In the genomic region with DNA sequence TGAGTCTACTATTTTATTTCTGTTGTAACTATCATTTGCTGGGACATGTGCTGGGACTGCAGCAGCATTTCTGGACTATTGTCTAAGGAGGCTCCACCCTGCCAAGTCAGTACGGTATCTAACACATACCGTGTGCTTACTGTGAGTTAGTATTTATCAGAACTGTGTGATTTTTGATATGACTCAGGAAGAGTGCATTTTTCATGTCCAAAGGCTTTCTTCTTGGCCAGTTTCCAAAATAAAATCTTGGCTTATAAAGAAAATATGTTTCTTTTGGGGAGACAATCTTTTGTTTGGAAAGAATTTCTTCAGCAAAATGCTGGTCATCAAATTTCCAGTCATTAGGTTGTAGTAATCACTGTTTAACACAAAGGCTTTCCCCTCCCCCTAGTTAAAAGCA, we compare ENCODE assay signal across 13 cellular contexts. TPM values are rescaled to one million over a fixed set of nuclear protein-coding genes. Genes with fewer than 3 reads are reported as not detected.
DNase-seq lines count a peak whose midpoint lies in the region; ATAC-seq and TF ChIP-seq lines count a peak whose summit lies in the region.
"Had no signal": no experiment of that assay in that cellular context is flagged by ENCODE, and none has a peak within 500 bp of the region (broad histone marks: within the 10 kb centered on the region; RNA-seq: fewer than 3 reads in every experiment).

No MANE protein-coding gene starts in this region.

- H3K4me3 Mint-ChIP-seq in stimulated activated naive B cell treated with anti-CD40 and anti-IgM and Interleukin-4, amounts not matched to agents 10 μg/mL and 1 μg/mL and 100 μg/mL, for 72 hours: no peak overlapping the region
- H3K4me3 Mint-ChIP-seq: activated naive CD4-positive, alpha-beta T cell treated with anti-CD3 and anti-CD28 coated beads for 36 hours; naive B cell; T-cell had no signal

- H3K4me3 ChIP-seq in cardiac fibroblast (replicated peaks in 1 of 2; ENCODE audit: low read depth in 2 of 2, low read length in 2 of 2): no peak overlapping the region

- ATAC-seq in left lobe of liver: peak; percentile 63
- ATAC-seq in stimulated activated naive B cell treated with anti-CD40 and anti-IgM and Interleukin-4, amounts not matched to agents 10 μg/mL and 1 μg/mL and 100 μg/mL, for 72 hours (replicated peaks): no peak
- ATAC-seq: T-cell had no signal

- DNase-seq in AG08396 (ENCODE audit: low spot score) (peak; percentile 36), NCI-H226 (peak; percentile 58), cardiac fibroblast (ENCODE audit: low read depth in 2 of 2) (peak; percentile 81 to 83), left lobe of liver (ENCODE audit: low spot score) (no peak), NCI-H69 (lab: John Stamatoyannopoulos, UW) (no peak)
- DNase-seq in stimulated activated CD4-positive, alpha-beta T cell treated with anti-CD3 and anti-CD28 coated beads, Interleukin-2, amount 100 ng/mL, for 48 hours: no peak
- no peak for DNase-seq in stimulated activated naive B cell treated with anti-CD40 and anti-IgM and Interleukin-4, amounts not matched to agents 10 μg/mL and 1 μg/mL and 100 μg/mL, for 72 hours
- DNase-seq in stimulated activated CD4-positive, alpha-beta T cell treated with anti-CD3 and anti-CD28 coated beads, Interleukin-4, amount 100 ng/mL, for 1 hour: no peak
- DNase-seq: activated naive CD4-positive, alpha-beta T cell treated with anti-CD3 and anti-CD28 coated beads for 36 hours; naive B cell; NK-92 treated with Interleukin-12 subunit alpha and Interleukin-12 subunit beta, amount 100 ng/mL, for 24 hours; stimulated activated CD4-positive, alpha-beta T cell treated with anti-CD3 and anti-CD28 coated beads, Interleukin-12 subunit alpha, Interleukin-12 subunit beta, amount 100 ng/mL, for 4 hours; T-cell had no signal

- H3K9me3 Mint-ChIP-seq in stimulated activated naive B cell treated with anti-CD40 and anti-IgM and Interleukin-4, amounts not matched to agents 10 μg/mL and 1 μg/mL and 100 μg/mL, for 72 hours: no peaks in the 10 kb centered on the region
- H3K9me3 Mint-ChIP-seq: activated naive CD4-positive, alpha-beta T cell treated with anti-CD3 and anti-CD28 coated beads for 36 hours; naive B cell; T-cell had no signal

- no peak for TF ChIP-seq CTCF in cardiac fibroblast (IDR thresholded peaks at IDR 0.05; ENCODE audit: low read depth, low read length)

- H3K27ac Mint-ChIP-seq in stimulated activated naive B cell treated with anti-CD40 and anti-IgM and Interleukin-4, amounts not matched to agents 10 μg/mL and 1 μg/mL and 100 μg/mL, for 72 hours: no peak overlapping the region
- H3K27ac Mint-ChIP-seq: activated naive CD4-positive, alpha-beta T cell treated with anti-CD3 and anti-CD28 coated beads for 36 hours; naive B cell had no signal

- peaks cover 34 to 35% of the 10 kb centered on the region in 2 donors for H3K36me3 Mint-ChIP-seq in stimulated activated naive B cell treated with anti-CD40 and anti-IgM and Interleukin-4, amounts not matched to agents 10 μg/mL and 1 μg/mL and 100 μg/mL, for 72 hours

- peaks cover 4 to 7% of the 10 kb centered on the region in 2 donors for H3K4me1 Mint-ChIP-seq in stimulated activated naive B cell treated with anti-CD40 and anti-IgM and Interleukin-4, amounts not matched to agents 10 μg/mL and 1 μg/mL and 100 μg/mL, for 72 hours

- H3K27me3 Mint-ChIP-seq in stimulated activated naive B cell treated with anti-CD40 and anti-IgM and Interleukin-4, amounts not matched to agents 10 μg/mL and 1 μg/mL and 100 μg/mL, for 72 hours: no peaks in the 10 kb centered on the region
- H3K27me3 Mint-ChIP-seq: naive B cell, T-cell had no signal

RNA-seq across cellular contexts. Expression of a gene that starts 11.6 kb away (rescaled TPM):
- total RNA-seq in left lobe of liver: 23.1 TPM

Comparison
In these comparisons a context has a peak if more than half of its experiments do, and no peak if none do; other contexts are left out.
1. DNase-seq: peak in AG08396 (single experiment), NCI-H226 (single experiment) and cardiac fibroblast (2 of 2); none in left lobe of liver (single experiment), stimulated activated CD4-positive, alpha-beta T cell treated with anti-CD3 and anti-CD28 coated beads, Interleukin-2, amount 100 ng/mL, for 48 hours (0 of 2), NCI-H69 (single experiment), stimulated activated naive B cell treated with anti-CD40 and anti-IgM and Interleukin-4, amounts not matched to agents 10 μg/mL and 1 μg/mL and 100 μg/mL, for 72 hours (single experiment) and stimulated activated CD4-positive, alpha-beta T cell treated with anti-CD3 and anti-CD28 coated beads, Interleukin-4, amount 100 ng/mL, for 1 hour (single experiment).